Comparison of ENCODE assay signal across 24 cellular contexts in the genomic region with DNA sequence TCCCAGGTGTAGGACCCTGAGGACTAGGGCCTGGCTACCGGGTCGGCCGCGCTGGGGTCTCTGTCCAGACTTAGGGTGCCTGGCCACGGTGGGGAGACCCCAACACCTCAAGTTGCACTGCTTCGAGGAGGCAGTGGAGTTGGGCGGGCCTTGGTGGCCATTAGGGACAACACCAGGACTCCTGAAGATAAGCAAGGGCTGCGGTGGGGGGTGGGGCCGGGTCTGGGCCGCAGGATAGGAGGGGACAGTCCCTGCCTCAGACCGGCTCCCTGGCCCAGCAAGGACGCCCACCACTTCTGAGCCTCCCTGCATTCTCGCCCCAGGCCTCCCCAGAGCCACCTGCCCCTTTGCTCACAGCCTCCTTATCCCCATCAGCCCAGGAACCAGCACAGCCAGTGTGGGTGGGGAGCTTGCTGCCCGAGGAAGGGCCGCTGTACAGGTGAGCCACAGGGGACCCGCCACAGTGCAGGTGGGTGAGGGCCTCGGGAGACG. TPM values are rescaled to one million over a fixed set of nuclear protein-coding genes. Genes with fewer than 3 reads are reported as not detected.
DNase-seq lines count a peak whose midpoint lies in the region; ATAC-seq, FAIRE-seq and TF ChIP-seq lines count a peak whose summit lies in the region.
"Had no signal": no experiment of that assay in that cellular context is flagged by ENCODE, and none has a peak within 500 bp of the region (broad histone marks: within the 10 kb centered on the region; RNA-seq: fewer than 3 reads in every experiment).

No MANE protein-coding gene starts in this region.

- H3K9ac ChIP-seq in K562 (ENCODE audit: insufficient read depth in 1 of 2, low read depth in 2 of 2, low read length in 2 of 2) = peak overlapping the region; percentile 58 to 82

- H3K9me3 Mint-ChIP-seq in CD14-positive monocyte = no peaks in the 10 kb centered on the region
- H3K9me3 Mint-ChIP-seq: CD4-positive, alpha-beta memory T cell; GM23338; IgD-negative memory B cell had no signal

- FAIRE-seq in K562 (lab: Jason Lieb, UNC) = peak; percentile 78
- FAIRE-seq: A549, GM12892, GM18507, H54, HepG2, HTR-8/SVneo had no signal

- H3K27me3 ChIP-seq in K562 (ENCODE audit: control insufficient read depth in 2 of 2, insufficient read depth in 2 of 2, low read length in 2 of 2) = no peaks in the 10 kb centered on the region
- no peaks in the 10 kb centered on the region for H3K27me3 ChIP-seq in psoas muscle (ENCODE audit: insufficient read depth in 3 of 3, low read length in 2 of 3)

- peak overlapping the region; percentile 91 for H2AFZ ChIP-seq in K562 (ENCODE audit: low read depth, low read length)
- H2AFZ ChIP-seq: GM23338 had no signal

- TF ChIP-seq RAD21 in K562 (CRISPR knock-in tag; conservative IDR thresholded peaks at IDR 0.05 in 1 of 2, IDR thresholded peaks at IDR 0.05 in 1 of 2) = no peak

- H3K4me1 Mint-ChIP-seq in CD14-positive monocyte = peaks cover 7% of the 10 kb centered on the region

- H3K4me3 Mint-ChIP-seq in CD14-positive monocyte = no peak overlapping the region
- H3K4me3 Mint-ChIP-seq: CD4-positive, alpha-beta memory T cell; GM23338; IgD-negative memory B cell had no signal

- no peak overlapping the region for H3K27ac Mint-ChIP-seq in CD14-positive monocyte
- H3K27ac Mint-ChIP-seq: CD4-positive, alpha-beta memory T cell; GM23338; IgD-negative memory B cell had no signal

- H3K4me2 ChIP-seq in K562 (ENCODE audit: insufficient read depth, low read length) = peak overlapping the region; percentile 51
- H3K4me2 ChIP-seq: A549, GM23338 had no signal

- CTCF ChIA-PET in K562 (lab: Yijun Ruan, JAX; ENCODE audit: low intra/inter-chr PET ratio) = no interaction called here

- H3K36me3 ChIP-seq in K562 (ENCODE audit: control insufficient read depth, insufficient read depth, low read length) (peaks cover 3% of the 10 kb centered on the region; the same call in 1 of the 3 replicates), psoas muscle (ENCODE audit: insufficient read depth in 1 of 2, low read depth in 1 of 2) (no peaks in the 10 kb centered on the region)

- 32% methylated on average over 11 of the region's 18 CpGs for WGBS in K562 (ENCODE audit: insufficient coverage, low coverage, missing lambda C conversion rate)
- 88 to 91% (median 90%) methylated on average over 11 to 18 of the region's 18 CpGs for WGBS in psoas muscle, 3 donors

- H3K4me3 ChIP-seq in K562 (no peak overlapping the region), psoas muscle (no peak overlapping the region)
- H3K4me3 ChIP-seq: A549, GM23338 had no signal

- DNase-seq in Right ventricle myocardium inferior (ENCODE audit: missing footprints) = peak; percentile 53
- no peak for DNase-seq in cardiac septum (ENCODE audit: low spot score)
- peak; percentile 79 to 88 (median 83) for DNase-seq in K562 (ENCODE audit: extremely low read depth in 1 of 4, low spot score in 3 of 4)
- DNase-seq in psoas muscle = peak; percentile 10 to 51
- no peak for DNase-seq in CD14-positive monocyte (ENCODE audit: low spot score)
- DNase-seq: AML-193; CD4-positive, alpha-beta memory T cell; DMS153; DMS79; GDM1; HCEC 1CT had no signal

- TF ChIP-seq CTCF in K562 (IDR thresholded peaks at IDR 0.05 in 2 of 3, conservative IDR thresholded peaks at IDR 0.05 in 1 of 3; ENCODE audit: insufficient read depth in 2 of 3, low read depth in 1 of 3, low read length in 3 of 3) (no peak), psoas muscle (IDR thresholded peaks at IDR 0.05) (no peak), CD14-positive monocyte (IDR thresholded peaks at IDR 0.05) (no peak)

- no peaks in the 10 kb centered on the region for H3K9me1 ChIP-seq in K562 (ENCODE audit: control insufficient read depth, insufficient read depth, low read length)

- H3K79me2 ChIP-seq in K562 (ENCODE audit: control insufficient read depth, insufficient read depth, low read length) = no peaks in the 10 kb centered on the region

- H3K27ac ChIP-seq in K562 (ENCODE audit: extremely low read depth, low read depth, low read length) (peak overlapping the region; percentile 67), psoas muscle (peak overlapping the region; percentile 83)
- H3K27ac ChIP-seq: 22Rv1, A549, C4-2B, HL-60 had no signal

- no TSS peak for BruUV-seq in K562 (replicated peaks; lab: Mats Ljungman, UMichigan)

- H3K4me1 ChIP-seq in K562 (replicated peaks in 1 of 2; ENCODE audit: control insufficient read depth in 2 of 2, insufficient read depth in 2 of 2, low read length in 2 of 2) (peaks cover 15 to 84% of the 10 kb centered on the region in 2 experiments), psoas muscle (peaks cover 59% of the 10 kb centered on the region)
- H3K4me1 ChIP-seq: A549 had no signal

- H3K9me3 ChIP-seq in K562 (replicated peaks; ENCODE audit: control insufficient read depth, insufficient read depth, low read depth, low read length) (no peaks in the 10 kb centered on the region), psoas muscle (no peaks in the 10 kb centered on the region)
- H3K9me3 ChIP-seq: A549 had no signal

- H3K36me3 Mint-ChIP-seq in CD14-positive monocyte = no peaks in the 10 kb centered on the region
- H3K36me3 Mint-ChIP-seq: IgD-negative memory B cell had no signal

- intact Hi-C loops in Right ventricle myocardium inferior (cut with DNase I) = loop anchor here (5.0 to 10.0 kb wide), 2 partner anchors 85 to 197 kb away; a partner anchor contains a TSS
- intact Hi-C loops in cardiac septum (cut with DNase I) = loop anchor here (2.0 to 5.0 kb wide), 2 partner anchors 85 to 145 kb away; no protein-coding TSS in a partner anchor
- intact Hi-C loops in K562 (cut with micrococcal nuclease) = no loop called here
- intact Hi-C loops in psoas muscle (cut with DNase I) = loop anchor here in 1 of 2 donors (5.0 kb wide), 1 partner anchor 135 kb away; no protein-coding TSS in a partner anchor
- intact Hi-C loops in CD14-positive monocyte (cut with micrococcal nuclease) = loop anchor here in 1 of 2 donors (10.0 kb wide), 1 partner anchor 553 kb away; a partner anchor contains a TSS

- no peaks in the 10 kb centered on the region for H4K20me1 ChIP-seq in K562 (replicated peaks; ENCODE audit: control insufficient read depth, insufficient read depth, low read length)

- no peaks in the 10 kb centered on the region for H3K27me3 Mint-ChIP-seq in CD14-positive monocyte (ENCODE audit: low read depth in 3 of 3)
- H3K27me3 Mint-ChIP-seq: CD4-positive, alpha-beta memory T cell had no signal

- TF ChIP-seq POLR2A in K562 (conservative IDR thresholded peaks at IDR 0.05) = no peak

- POLR2A ChIA-PET in K562 (lab: Yijun Ruan, JAX) = interaction anchor here (0.5 to 1.1 kb wide), 3 partner anchors 10 to 382 kb away, joined by 3 to 5 read pairs (median 4); no protein-coding TSS in a partner anchor

- in situ Hi-C loops in K562 (cut with MboI) = no loop called here

- TF ChIP-seq EP300 in K562 (IDR thresholded peaks at IDR 0.05; ENCODE audit: low read length) = peak; percentile 33

- ATAC-seq in Right ventricle myocardium inferior = no peak
- ATAC-seq in K562 = peak; percentile 86
- no peak for ATAC-seq in psoas muscle
- ATAC-seq in GM19328 (IDR thresholded peaks at IDR 0.05; ENCODE audit: unreplicated experiment) = no peak
- no peak for ATAC-seq in HG02884 (IDR thresholded peaks at IDR 0.05; ENCODE audit: unreplicated experiment)
- ATAC-seq: A549, GM23338, HepG2 had no signal

RNA-seq across cellular contexts. Expression of a gene that starts 5.5 kb away (rescaled TPM):
- 36.0 TPM for total RNA-seq in Right ventricle myocardium inferior
- 37.9 TPM for total RNA-seq in cardiac septum
- total RNA-seq in K562 (2011; cell fraction: chromatin; rRNA removed; ENCODE audit: low replicate concordance) = 28.6 and 67.2 TPM in 2 replicates
- total RNA-seq in K562 (2011; cell fraction: nucleolus; rRNA removed) = 27.8 and 29.2 TPM in 2 replicates
- 20.9 and 26.7 TPM in 2 replicates for total RNA-seq in K562 (2011; cell fraction: nucleoplasm; rRNA removed)
- total RNA-seq in K562 (2014; rRNA removed) = 8.8 and 11.2 TPM in 2 replicates
- 1.3 and 1.7 TPM in 2 replicates for total RNA-seq in K562 (2014; rRNA removed; fragmentation: Illumina TruSeq; extraction: Trizol)
- 5.9 and 6.1 TPM in 2 replicates for total RNA-seq in K562 (2015; rRNA removed; fragmentation: Illumina TruSeq; extraction: Trizol)
- 13.5 and 14.0 TPM in 2 replicates for total RNA-seq in K562 (2021)
- 9.1 and 14.4 TPM in 2 replicates for polyA plus RNA-seq in K562 (2011; rRNA removed)
- polyA plus RNA-seq in K562 (2011; cell fraction: cytosol; rRNA removed) = 10.3 and 17.4 TPM in 2 replicates
- polyA plus RNA-seq in K562 (2011; cell fraction: nucleus; rRNA removed) = 49.5 and 56.9 TPM in 2 replicates
- 9.3 and 17.8 TPM in 2 replicates for polyA plus RNA-seq in K562 (2012)
- 4.4 and 7.0 TPM in 2 replicates for polyA plus RNA-seq in K562 (2014; fragmentation: Illumina TruSeq; extraction: Trizol)
- polyA plus RNA-seq in K562 (2014; fragmentation: Nextera tagmentation; extraction: Ambion mirVana) = under 1 TPM; 0.06 to 0.29 TPM
- 8.9 and 10.2 TPM in 2 replicates for polyA plus RNA-seq in K562 (2014; rRNA removed)
- 3.4 and 3.6 TPM in 2 replicates for polyA minus RNA-seq in K562 (2011; rRNA and poly(A)+ RNA removed)
- polyA minus RNA-seq in K562 (2011; cell fraction: cytosol; rRNA and poly(A)+ RNA removed) = 4.6 and 8.3 TPM in 2 replicates
- 13.1 and 22.0 TPM in 2 replicates for polyA minus RNA-seq in K562 (2011; cell fraction: nucleus; rRNA and poly(A)+ RNA removed)
- total RNA-seq in psoas muscle = 10 to 100 TPM; 18.8 to 36.7 (median 35.3) TPM
- 10 to 100 TPM; 15.4 to 29.9 (median 23.3) TPM for polyA plus RNA-seq in psoas muscle
- polyA plus RNA-seq in CD14-positive monocyte = 10 to 100 TPM; 24.5 to 35.9 TPM

RNA-seq across cellular contexts. Expression of a gene that starts 25.4 kb away (rescaled TPM):
- total RNA-seq in Right ventricle myocardium inferior = 7.7 TPM
- 5.6 TPM for total RNA-seq in cardiac septum
- 10.9 and 54.8 TPM in 2 replicates for total RNA-seq in K562 (2011; cell fraction: chromatin; rRNA removed; ENCODE audit: low replicate concordance)
- 8.7 and 12.0 TPM in 2 replicates for total RNA-seq in K562 (2011; cell fraction: nucleolus; rRNA removed)
- total RNA-seq in K562 (2011; cell fraction: nucleoplasm; rRNA removed) = 17.7 and 23.4 TPM in 2 replicates
- 14.9 and 15.8 TPM in 2 replicates for total RNA-seq in K562 (2014; rRNA removed)
- 25.7 and 29.2 TPM in 2 replicates for total RNA-seq in K562 (2014; rRNA removed; fragmentation: Illumina TruSeq; extraction: Trizol)
- 20.1 and 22.3 TPM in 2 replicates for total RNA-seq in K562 (2015; rRNA removed; fragmentation: Illumina TruSeq; extraction: Trizol)
- 19.8 and 20.0 TPM in 2 replicates for total RNA-seq in K562 (2021)
- 15.3 and 21.5 TPM in 2 replicates for polyA plus RNA-seq in K562 (2011; rRNA removed)
- polyA plus RNA-seq in K562 (2011; cell fraction: cytosol; rRNA removed) = 6.7 and 9.4 TPM in 2 replicates
- polyA plus RNA-seq in K562 (2011; cell fraction: nucleus; rRNA removed) = 15.3 and 17.4 TPM in 2 replicates
- 15.3 and 16.2 TPM in 2 replicates for polyA plus RNA-seq in K562 (2012)
- 18.7 and 22.3 TPM in 2 replicates for polyA plus RNA-seq in K562 (2014; fragmentation: Illumina TruSeq; extraction: Trizol)
- 1 to 10 TPM; 8.9 to 9.6 TPM for polyA plus RNA-seq in K562 (2014; fragmentation: Nextera tagmentation; extraction: Ambion mirVana)
- 22.8 and 25.0 TPM in 2 replicates for polyA plus RNA-seq in K562 (2014; rRNA removed)
- 12.1 and 15.7 TPM in 2 replicates for polyA minus RNA-seq in K562 (2011; rRNA and poly(A)+ RNA removed)
- 5.9 and 8.2 TPM in 2 replicates for polyA minus RNA-seq in K562 (2011; cell fraction: cytosol; rRNA and poly(A)+ RNA removed)
- 8.5 and 14.3 TPM in 2 replicates for polyA minus RNA-seq in K562 (2011; cell fraction: nucleus; rRNA and poly(A)+ RNA removed)
- total RNA-seq in psoas muscle = 1 to 10 TPM; 4.2 to 7.4 (median 5.1) TPM
- polyA plus RNA-seq in psoas muscle = 10 to 100 TPM in 1 of 3 donors, 1 to 10 TPM in 2; 5.3 to 16.1 (median 5.8) TPM
- polyA plus RNA-seq in CD14-positive monocyte = 1 to 10 TPM; 4.4 to 5.0 TPM

RNA-seq across cellular contexts. Expression of a gene that starts 25.4 kb away (rescaled TPM):
- total RNA-seq in Right ventricle myocardium inferior (2.0 TPM), cardiac septum (2.3 TPM), K562 (2014; rRNA removed) (0.09 and 0.16 TPM in 2 replicates), K562 (2014; rRNA removed; fragmentation: Illumina TruSeq; extraction: Trizol) (0.47 and 0.70 TPM in 2 replicates), K562 (2015; rRNA removed; fragmentation: Illumina TruSeq; extraction: Trizol) (0.72 and 0.91 TPM in 2 replicates), K562 (2021) (0.45 and 0.58 TPM in 2 replicates), psoas muscle (1 to 10 TPM in 3 of 4 donors, under 1 TPM in 1; 0.84 to 3.0 (median 1.8) TPM)
- total RNA-seq in K562 (2011; cell fraction: chromatin; rRNA removed; ENCODE audit: low replicate concordance) = 3.2 and 4.6 TPM in 2 replicates
- 0.33 and 0.39 TPM in 2 replicates for total RNA-seq in K562 (2011; cell fraction: nucleolus; rRNA removed)
- 0.37 and 1.5 TPM in 2 replicates for total RNA-seq in K562 (2011; cell fraction: nucleoplasm; rRNA removed)
- polyA plus RNA-seq in K562 (2011; rRNA removed) (0.54 and 0.70 TPM in 2 replicates), K562 (2014; fragmentation: Illumina TruSeq; extraction: Trizol) (0.15 and 0.33 TPM in 2 replicates), K562 (2014; fragmentation: Nextera tagmentation; extraction: Ambion mirVana) (under 1 TPM; 0.08 to 0.25 TPM), K562 (2014; rRNA removed) (0.32 and 0.46 TPM in 2 replicates), psoas muscle (under 1 TPM; 0.44 to 0.95 (median 0.80) TPM), CD14-positive monocyte (under 1 TPM; 0.08 to 0.33 TPM)
- polyA plus RNA-seq in K562 (2011; cell fraction: cytosol; rRNA removed) = 0.12 and 0.25 TPM in 2 replicates
- 0.40 and 1.5 TPM in 2 replicates for polyA plus RNA-seq in K562 (2011; cell fraction: nucleus; rRNA removed)
- 0.33 and 1.5 TPM in 2 replicates for polyA plus RNA-seq in K562 (2012)
- polyA minus RNA-seq in K562 (2011; rRNA and poly(A)+ RNA removed) = 1.2 and 2.1 TPM in 2 replicates
- 0.73 TPM in 1 of 2 replicates, not detected in the other for polyA minus RNA-seq in K562 (2011; cell fraction: cytosol; rRNA and poly(A)+ RNA removed)
- polyA minus RNA-seq in K562 (2011; cell fraction: nucleus; rRNA and poly(A)+ RNA removed) = 0.40 and 0.56 TPM in 2 replicates

Comparison
In these comparisons a context has a peak if more than half of its experiments do, and no peak if none do; other contexts are left out.
1. DNase-seq: peak in Right ventricle myocardium inferior (single experiment), K562 (4 of 4) and psoas muscle (2 of 2); none in cardiac septum (single experiment) and CD14-positive monocyte (single experiment).